ENCODE assay signal across 21 cellular contexts in genomic region chr2:102261467-102261866, GRCh38. TPM values are rescaled to one million over a fixed set of nuclear protein-coding genes. Genes with fewer than 3 reads are reported as not detected.
"Had no signal": no experiment of that assay in that cellular context is flagged by ENCODE, and none has a peak within 500 bp of the region (broad histone marks: within the 10 kb centered on the region; RNA-seq: fewer than 3 reads in every experiment).

No MANE protein-coding gene starts in this region.

- H3K4me3 ChIP-seq: SJSA1, SK-N-MC had no signal

- H3K36me3 ChIP-seq: SJSA1 had no signal

- H3K9ac ChIP-seq: KMS-11 had no signal

- H3K27ac ChIP-seq: HL-60, KMS-11, SJSA1, SK-N-MC had no signal

- H3K9me3 ChIP-seq: SJSA1 had no signal

- DNase-seq: NCI-H1048, NCI-H1105, NCI-H1417, NCI-H1436 treated with DMSO at 0.1 percent for 48 hours, NCI-H1694, NCI-H1930, NCI-H2081, NCI-H2107, NCI-H2227 treated with DMSO at 0.1 percent for 48 hours, NCI-H524, NCI-H526 treated with DMSO at 0.1 percent for 48 hours, NCI-H774, Right ventricle myocardium superior, RPMI8226, SIG-M5 had no signal

- FAIRE-seq: HTR-8/SVneo, RCC 7860 had no signal

- H3K27me3 ChIP-seq: SJSA1 had no signal

- H3K4me2 ChIP-seq: KMS-11 had no signal

RNA-seq across cellular contexts. Expression of gene IL1RL1, which starts 49.9 kb away (rescaled TPM):
- total RNA-seq: SJSA1 had no signal
